27 cellular contexts compared by ENCODE assay signal in the genomic region with DNA sequence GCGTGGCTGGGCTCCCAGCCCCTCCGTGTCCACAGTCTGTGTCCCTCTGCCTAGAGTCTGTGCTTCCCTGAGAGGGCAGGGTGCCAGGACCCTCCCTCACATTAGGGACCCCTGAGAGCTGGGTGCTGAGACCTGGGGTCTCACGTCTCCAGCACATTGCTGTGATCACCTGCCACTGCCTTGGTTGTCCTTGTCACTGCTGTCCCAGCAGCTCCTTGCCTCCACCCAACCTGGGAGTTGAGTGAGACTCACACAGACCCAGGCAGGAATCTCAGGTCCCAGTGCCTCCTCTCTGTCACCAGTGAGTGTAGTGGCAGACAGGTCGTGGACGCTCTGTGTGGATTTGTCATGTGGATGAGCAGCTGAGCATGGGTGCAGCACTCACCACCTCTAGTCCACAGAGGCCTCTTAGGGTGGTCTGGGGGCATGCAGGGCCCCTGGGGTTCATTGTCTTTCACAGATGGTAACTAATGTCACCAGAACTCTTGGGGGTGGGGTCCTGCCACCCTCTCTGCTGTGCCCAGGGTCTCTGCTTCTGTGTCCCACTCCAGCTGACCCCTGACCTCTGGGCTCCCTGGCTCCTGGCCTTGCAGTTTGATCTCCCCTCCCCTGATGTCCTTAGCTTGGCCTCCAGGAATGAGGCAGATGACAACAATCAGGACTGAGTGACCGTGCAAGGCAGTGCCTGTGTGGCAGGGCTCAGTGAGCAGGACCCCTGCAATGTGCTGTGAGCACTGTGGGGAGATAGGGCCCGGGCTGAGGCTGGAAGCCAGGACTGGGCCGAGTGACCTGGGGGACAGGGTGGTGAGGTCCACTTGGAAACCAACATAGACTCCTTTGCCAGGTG.
"Had no signal": no experiment of that assay in that cellular context is flagged by ENCODE, and none has a peak within 500 bp of the region (broad histone marks: within the 10 kb centered on the region; RNA-seq: fewer than 3 reads in every experiment).

No MANE protein-coding gene starts in this region.

- FAIRE-seq: endometrium, kidney had no signal

- H3K27ac Mint-ChIP-seq: nephron; neural progenitor cell; stimulated activated memory B cell treated with anti-CD40 and anti-IgM and Interleukin-4, amounts not matched to agents 10 μg/mL and 1 μg/mL and 100 μg/mL, for 72 hours; type B pancreatic cell had no signal

- H3K36me3 ChIP-seq: colonic mucosa, neural progenitor cell, ovary had no signal

- H3K9me3 Mint-ChIP-seq: effector memory CD8-positive, alpha-beta T cell; nephron; neural progenitor cell; stimulated activated memory B cell treated with anti-CD40 and anti-IgM and Interleukin-4, amounts not matched to agents 10 μg/mL and 1 μg/mL and 100 μg/mL, for 72 hours; type B pancreatic cell had no signal

- ATAC-seq: effector memory CD8-positive, alpha-beta T cell; gastrocnemius medialis; left cardiac atrium; left lung; naive thymus-derived CD4-positive, alpha-beta T cell; psoas muscle; right cardiac atrium; stimulated activated memory B cell treated with anti-CD40 and anti-IgM and Interleukin-4, amounts not matched to agents 10 μg/mL and 1 μg/mL and 100 μg/mL, for 72 hours; stimulated activated naive CD8-positive, alpha-beta T cell treated with anti-CD3 and anti-CD28 coated beads, Interleukin-15, Interleukin-2, amounts not matched to agents 100 U/mL and 50 U/mL, for 24 hours had no signal

- H3K9ac ChIP-seq: neural progenitor cell had no signal

- H3K4me3 Mint-ChIP-seq: effector memory CD8-positive, alpha-beta T cell; nephron; neural progenitor cell; stimulated activated memory B cell treated with anti-CD40 and anti-IgM and Interleukin-4, amounts not matched to agents 10 μg/mL and 1 μg/mL and 100 μg/mL, for 72 hours; type B pancreatic cell had no signal

- H2AFZ ChIP-seq: neural progenitor cell had no signal

- H3K27me3 ChIP-seq: colonic mucosa, gastrocnemius medialis, left lung, ovary, sigmoid colon, testis, tibial artery had no signal

- H3K9me3 ChIP-seq: colonic mucosa, gastrocnemius medialis, left lung, ovary, psoas muscle, sigmoid colon, testis, tibial artery had no signal

- DNase-seq: colonic mucosa; dermis blood vessel endothelial cell; effector memory CD8-positive, alpha-beta T cell; foreskin fibroblast; gastrocnemius medialis; left cardiac atrium; mesenchymal stem cell; midbrain; naive thymus-derived CD4-positive, alpha-beta T cell; nucleus accumbens; ovary; psoas muscle; sigmoid colon; stimulated activated CD4-positive, alpha-beta T cell treated with anti-CD3 and anti-CD28 coated beads, Interleukin-2, amount 100 ng/mL, for 24 hours; stimulated activated CD4-positive, alpha-beta T cell treated with anti-CD3 and anti-CD28 coated beads, Interleukin-4, amount 100 ng/mL, for 24 hours; stimulated activated naive CD8-positive, alpha-beta T cell treated with anti-CD3 and anti-CD28 coated beads, Interleukin-15, Interleukin-2, amounts not matched to agents 100 U/mL and 50 U/mL, for 24 hours; substantia nigra; testis; tibial artery had no signal

- H3K27ac ChIP-seq: colonic mucosa, gastrocnemius medialis, left lung, neural progenitor cell, ovary, psoas muscle, sigmoid colon, testis, tibial artery had no signal

- H3K27me3 Mint-ChIP-seq: effector memory CD8-positive, alpha-beta T cell; naive thymus-derived CD4-positive, alpha-beta T cell; stimulated activated memory B cell treated with anti-CD40 and anti-IgM and Interleukin-4, amounts not matched to agents 10 μg/mL and 1 μg/mL and 100 μg/mL, for 72 hours had no signal

- H3K4me2 ChIP-seq: neural progenitor cell had no signal

- H3K4me3 ChIP-seq: colonic mucosa, gastrocnemius medialis, left lung, neural progenitor cell, ovary, psoas muscle, sigmoid colon, tibial artery had no signal

- H3K4me1 ChIP-seq: colonic mucosa, neural progenitor cell, testis had no signal
